Comparison of ENCODE assay signal across 12 cellular contexts in genomic region chr1:235297579-235297978, GRCh38. TPM values are rescaled to one million over a fixed set of nuclear protein-coding genes. Genes with fewer than 3 reads are reported as not detected.
DNase-seq lines count a peak whose midpoint lies in the region; ATAC-seq, FAIRE-seq and TF ChIP-seq lines count a peak whose summit lies in the region.
"Had no signal": no experiment of that assay in that cellular context is flagged by ENCODE, and none has a peak within 500 bp of the region (broad histone marks: within the 10 kb centered on the region; RNA-seq: fewer than 3 reads in every experiment).

No MANE protein-coding gene starts in this region.

- peaks cover 5% of the 10 kb centered on the region for H3K79me1 ChIP-seq in mesendoderm (ENCODE audit: low read length)

- no peak overlapping the region for H3K18ac ChIP-seq in mesendoderm (ENCODE audit: low read length)

- CTCF ChIA-PET in GM10248 (lab: Yijun Ruan, JAX), result no interaction called here

- no peaks in the 10 kb centered on the region for H3K9me2 ChIP-seq in MM.1S (replicated peaks; ENCODE audit: insufficient read depth, low read length)

- no peak overlapping the region for H3K23ac ChIP-seq in mesendoderm (ENCODE audit: low read length)

- no peak overlapping the region for H2BK15ac ChIP-seq in mesendoderm (replicated peaks; ENCODE audit: low read depth)

- H3K27me3 ChIP-seq in MM.1S (replicated peaks; ENCODE audit: insufficient read depth, low read length) (no peaks in the 10 kb centered on the region), bronchial epithelial cell (ENCODE audit: control insufficient read depth, insufficient read depth, low read length) (no peaks in the 10 kb centered on the region), mesendoderm (ENCODE audit: insufficient read depth, low read length, poor library complexity) (no peaks in the 10 kb centered on the region)
- H3K27me3 ChIP-seq: pancreas had no signal

- H3K27ac ChIP-seq in MM.1S (ENCODE audit: low read length) (no peak overlapping the region), mesendoderm (ENCODE audit: low read depth, low read length) (no peak overlapping the region)

- peaks cover 62% of the 10 kb centered on the region for H3K4me1 Mint-ChIP-seq in activated T-cell treated with anti-CD3 and anti-CD28 coated beads, Interleukin-2, amount 50 U/mL, for 4 hours (ENCODE audit: low read depth)
- peaks cover 30 to 55% of the 10 kb centered on the region in 2 donors for H3K4me1 Mint-ChIP-seq in stimulated activated naive B cell treated with anti-CD40 and anti-IgM and Interleukin-4, amounts not matched to agents 10 μg/mL and 1 μg/mL and 100 μg/mL, for 72 hours

- H4K8ac ChIP-seq in mesendoderm (ENCODE audit: low read depth, low read length), result no peak overlapping the region

- H3K4me1 ChIP-seq in MM.1S (ENCODE audit: low read length) (peaks cover 7% of the 10 kb centered on the region; the same call in 1 of the 2 replicates), mesendoderm (ENCODE audit: control insufficient read depth, low read depth, low read length) (peaks cover 2% of the 10 kb centered on the region)

- H3K27ac Mint-ChIP-seq in stimulated activated naive B cell treated with anti-CD40 and anti-IgM and Interleukin-4, amounts not matched to agents 10 μg/mL and 1 μg/mL and 100 μg/mL, for 72 hours, result peak overlapping the region; percentile 60

- no peak overlapping the region for H4K5ac ChIP-seq in mesendoderm (ENCODE audit: low read length)

- DNase-seq in activated T-cell treated with anti-CD3 and anti-CD28 coated beads, Interleukin-2, amount 50 U/mL, for 4 hours, result no peak
- no peak for DNase-seq in activated T-cell treated with anti-CD3 and anti-CD28 coated beads, Interleukin-2, amount 50 U/mL, for 48 hours
- DNase-seq in MM.1S (peak; percentile 37), bronchial epithelial cell (ENCODE audit: low read depth) (peak; percentile 12), mesendoderm (no peak), UCSD-AML1 (lab: John Stamatoyannopoulos, UW; ENCODE audit: unreplicated experiment) (no peak), GM10248 (ENCODE audit: extremely low spot score) (no peak)
- DNase-seq in stimulated activated naive B cell treated with anti-CD40 and anti-IgM and Interleukin-4, amounts not matched to agents 10 μg/mL and 1 μg/mL and 100 μg/mL, for 72 hours, result no peak
- DNase-seq: islet precursor cell, NCI-H526 treated with DMSO at 0.1 percent for 48 hours, pancreas had no signal

- no peaks in the 10 kb centered on the region for H3K36me3 ChIP-seq in MM.1S (replicated peaks; ENCODE audit: insufficient read depth, low read length)
- no peaks in the 10 kb centered on the region for H3K36me3 ChIP-seq in bronchial epithelial cell (ENCODE audit: control insufficient read depth, insufficient read depth, low read length)
- H3K36me3 ChIP-seq in mesendoderm (ENCODE audit: control insufficient read depth, insufficient read depth, low read length), result no peaks in the 10 kb centered on the region
- H3K36me3 ChIP-seq: pancreas had no signal

- no peaks in the 10 kb centered on the region for H3K9me3 ChIP-seq in MM.1S (replicated peaks; ENCODE audit: insufficient read depth, low read length)
- H3K9me3 ChIP-seq: pancreas had no signal

- peaks cover 17% of the 10 kb centered on the region; the same call in 1 of the 2 replicates for H4K20me1 ChIP-seq in MM.1S (ENCODE audit: insufficient read depth, low read length)

- WGBS in mesendoderm (ENCODE audit: extremely low coverage, insufficient coverage, low lambda C conversion rate), result no CpG with 5 or more reads among the region's 3 CpGs

- POLR2A ChIA-PET in GM10248 (lab: Yijun Ruan, JAX), result no interaction called here

- H3K4ac ChIP-seq in mesendoderm (ENCODE audit: low read depth, low read length), result no peak overlapping the region

- peaks cover 3% of the 10 kb centered on the region for H3K36me3 Mint-ChIP-seq in activated T-cell treated with anti-CD3 and anti-CD28 coated beads, Interleukin-2, amount 50 U/mL, for 4 hours (ENCODE audit: insufficient read depth)
- H3K36me3 Mint-ChIP-seq in stimulated activated naive B cell treated with anti-CD40 and anti-IgM and Interleukin-4, amounts not matched to agents 10 μg/mL and 1 μg/mL and 100 μg/mL, for 72 hours, result peaks cover 14 to 20% of the 10 kb centered on the region in 2 donors

- no peak overlapping the region for H2AK5ac ChIP-seq in mesendoderm (ENCODE audit: low read length)

- FAIRE-seq in bronchial epithelial cell (lab: Jason Lieb, UNC), result no peak

- TF ChIP-seq CTCF in MM.1S (IDR thresholded peaks at IDR 0.05; ENCODE audit: low read length) (no peak), bronchial epithelial cell (IDR thresholded peaks at IDR 0.05; ENCODE audit: insufficient read depth, low read length, severe bottlenecking) (no peak), GM10248 (IDR thresholded peaks at IDR 0.05; ENCODE audit: control extremely low read depth, extremely low read depth, low read depth, missing control alignments) (no peak)

- no peak overlapping the region for H3K9ac ChIP-seq in MM.1S (ENCODE audit: low read length)
- no peak overlapping the region for H3K9ac ChIP-seq in mesendoderm (ENCODE audit: low read length)

- no peak overlapping the region for H3K4me3 ChIP-seq in MM.1S (ENCODE audit: low read length)
- H3K4me3 ChIP-seq in bronchial epithelial cell (ENCODE audit: low read depth, low read length), result no peak overlapping the region
- no peak overlapping the region for H3K4me3 ChIP-seq in mesendoderm (ENCODE audit: low read length)
- H3K4me3 ChIP-seq: pancreas had no signal

- no peaks in the 10 kb centered on the region for H3K9me3 Mint-ChIP-seq in activated T-cell treated with anti-CD3 and anti-CD28 coated beads, Interleukin-2, amount 50 U/mL, for 4 hours
- H3K9me3 Mint-ChIP-seq in stimulated activated naive B cell treated with anti-CD40 and anti-IgM and Interleukin-4, amounts not matched to agents 10 μg/mL and 1 μg/mL and 100 μg/mL, for 72 hours, result peaks cover 0 to 4% of the 10 kb centered on the region in 2 donors

- H2BK5ac ChIP-seq in mesendoderm (ENCODE audit: low read length), result no peak overlapping the region

- peak overlapping the region; percentile 64 for H3K4me3 Mint-ChIP-seq in activated T-cell treated with anti-CD3 and anti-CD28 coated beads, Interleukin-2, amount 50 U/mL, for 4 hours
- no peak overlapping the region for H3K4me3 Mint-ChIP-seq in stimulated activated naive B cell treated with anti-CD40 and anti-IgM and Interleukin-4, amounts not matched to agents 10 μg/mL and 1 μg/mL and 100 μg/mL, for 72 hours

- H2AFZ ChIP-seq in MM.1S (ENCODE audit: low read length), result no peak overlapping the region

- H2BK120ac ChIP-seq in mesendoderm (ENCODE audit: low read depth, low read length), result no peak overlapping the region

- H3F3A ChIP-seq in MM.1S (ENCODE audit: insufficient read depth, low read length), result no peaks in the 10 kb centered on the region

- H3K4me2 ChIP-seq in MM.1S (ENCODE audit: low read depth, low read length) (no peak overlapping the region), mesendoderm (ENCODE audit: low read length) (no peak overlapping the region)

- peak; percentile 74 to 76 for ATAC-seq in activated T-cell treated with anti-CD3 and anti-CD28 coated beads, Interleukin-2, amount 50 U/mL, for 4 hours
- ATAC-seq in stimulated activated naive B cell treated with anti-CD40 and anti-IgM and Interleukin-4, amounts not matched to agents 10 μg/mL and 1 μg/mL and 100 μg/mL, for 72 hours (replicated peaks), result peak; percentile 79 to 81
- ATAC-seq: esophagus mucosa, pancreas had no signal

- H3K79me2 ChIP-seq in MM.1S (ENCODE audit: low read length) (peaks cover 93% of the 10 kb centered on the region), mesendoderm (ENCODE audit: control insufficient read depth, insufficient read depth, low read length) (peaks cover 60% of the 10 kb centered on the region)

- H3K27me3 Mint-ChIP-seq in activated T-cell treated with anti-CD3 and anti-CD28 coated beads, Interleukin-2, amount 50 U/mL, for 4 hours (ENCODE audit: low read depth), result no peaks in the 10 kb centered on the region
- H3K27me3 Mint-ChIP-seq in stimulated activated naive B cell treated with anti-CD40 and anti-IgM and Interleukin-4, amounts not matched to agents 10 μg/mL and 1 μg/mL and 100 μg/mL, for 72 hours, result no peaks in the 10 kb centered on the region

- no peak overlapping the region for H3K56ac ChIP-seq in mesendoderm (ENCODE audit: low read length)

RNA-seq across cellular contexts. Expression of gene ARID4B, which starts 30.4 kb away (rescaled TPM):
- 10 to 100 TPM; 26.9 to 41.5 (median 36.4) TPM for total RNA-seq in activated T-cell treated with anti-CD3 and anti-CD28 coated beads, Interleukin-2, amount 50 U/mL, for 4 hours
- total RNA-seq in bronchial epithelial cell, result 11.8 and 37.9 TPM in 2 replicates
- polyA plus RNA-seq in mesendoderm (2013, experiment 1 of 2), result 14.8 TPM
- polyA plus RNA-seq in mesendoderm (2013, experiment 2 of 2), result 15.0 TPM

RNA-seq across cellular contexts. Expression of gene GGPS1, which starts 30.8 kb away (rescaled TPM):
- 10 to 100 TPM; 20.9 to 21.9 (median 21.5) TPM for total RNA-seq in activated T-cell treated with anti-CD3 and anti-CD28 coated beads, Interleukin-2, amount 50 U/mL, for 4 hours
- total RNA-seq in bronchial epithelial cell, result 21.6 and 25.3 TPM in 2 replicates
- 28.7 TPM for polyA plus RNA-seq in mesendoderm (2013, experiment 1 of 2)
- polyA plus RNA-seq in mesendoderm (2013, experiment 2 of 2), result 27.1 TPM

Comparison
In these comparisons a context has a peak if more than half of its experiments do, and no peak if none do; other contexts are left out.
1. DNase-seq: peak in MM.1S (single experiment) and bronchial epithelial cell (single experiment); none in activated T-cell treated with anti-CD3 and anti-CD28 coated beads, Interleukin-2, amount 50 U/mL, for 4 hours (single experiment), activated T-cell treated with anti-CD3 and anti-CD28 coated beads, Interleukin-2, amount 50 U/mL, for 48 hours (0 of 2), stimulated activated naive B cell treated with anti-CD40 and anti-IgM and Interleukin-4, amounts not matched to agents 10 μg/mL and 1 μg/mL and 100 μg/mL, for 72 hours (single experiment), mesendoderm (single experiment), UCSD-AML1 (single experiment) and GM10248 (single experiment).